ENCODE assay signal across 19 cellular contexts in genomic region chr5:38585812-38586211, GRCh38. TPM values are rescaled to one million over a fixed set of nuclear protein-coding genes. Genes with fewer than 3 reads are reported as not detected.
DNase-seq lines count a peak whose midpoint lies in the region; ATAC-seq and TF ChIP-seq lines count a peak whose summit lies in the region.
"Had no signal": no experiment of that assay in that cellular context is flagged by ENCODE, and none has a peak within 500 bp of the region (broad histone marks: within the 10 kb centered on the region; RNA-seq: fewer than 3 reads in every experiment).

No MANE protein-coding gene starts in this region.

- DNase-seq in SIG-M5 treated with dmso at 0.1 percent for 504 hours (lab: John Stamatoyannopoulos, UW; ENCODE audit: unreplicated experiment) (peak; percentile 5), SIG-M5 (lab: John Stamatoyannopoulos, UW) (no peak), NOMO-1 (lab: John Stamatoyannopoulos, UW; ENCODE audit: unreplicated experiment in 2 of 2) (peak; percentile 23 to 71), WERI-Rb-1 (peak; percentile 61), Right ventricle myocardium inferior (ENCODE audit: missing footprints) (no peak), thyroid gland (no peak), retina (no peak)
- no peak for DNase-seq in naive thymus-derived CD8-positive, alpha-beta T cell
- DNase-seq: AML-193, GF-D8, NCI-H1105, NCI-H1694, NCI-H2081 treated with DMSO at 0.1 percent for 48 hours, Peyer's patch had no signal

- no peaks in the 10 kb centered on the region for H3K36me3 Mint-ChIP-seq in naive thymus-derived CD8-positive, alpha-beta T cell
- H3K36me3 Mint-ChIP-seq: CD14-positive monocyte had no signal

- POLR2A ChIA-PET in naive thymus-derived CD8-positive, alpha-beta T cell (lab: Charles Lee), result no interaction called here

- TF ChIP-seq POLR2A in thyroid gland (IDR thresholded peaks at IDR 0.05), result no peak

- H3K27me3 Mint-ChIP-seq in naive thymus-derived CD8-positive, alpha-beta T cell, result peaks cover 27 to 59% (median 32%) of the 10 kb centered on the region in 5 donors

- H3K9me3 ChIP-seq in WERI-Rb-1 (ENCODE audit: severe bottlenecking) (no peaks in the 10 kb centered on the region), thyroid gland (no peaks in the 10 kb centered on the region)
- H3K9me3 ChIP-seq: Peyer's patch had no signal

- 84 to 91% methylated on average over 6 of the region's 6 CpGs for WGBS in thyroid gland, 2 donors

- H3K27me3 ChIP-seq in WERI-Rb-1 (ENCODE audit: insufficient read depth, low read depth, severe bottlenecking) (no peaks in the 10 kb centered on the region), thyroid gland (no peaks in the 10 kb centered on the region)
- H3K27me3 ChIP-seq: Peyer's patch had no signal

- H3K27ac ChIP-seq in WERI-Rb-1 (no peak overlapping the region), thyroid gland (no peak overlapping the region)
- H3K27ac ChIP-seq: 22Rv1, Peyer's patch, SK-N-MC had no signal

- H3K4me3 ChIP-seq in WERI-Rb-1 (ENCODE audit: low read depth, low read length), result no peak overlapping the region
- no peak overlapping the region for H3K4me3 ChIP-seq in thyroid gland (replicated peaks in 1 of 3)
- H3K4me3 ChIP-seq: Peyer's patch, SK-N-MC had no signal

- H3K4me3 Mint-ChIP-seq in naive thymus-derived CD8-positive, alpha-beta T cell, result no peak overlapping the region
- H3K4me3 Mint-ChIP-seq: CD14-positive monocyte had no signal

- intact Hi-C loops in Right ventricle myocardium inferior (cut with DNase I) (no loop called here), thyroid gland (cut with DNase I) (no loop called here)

- H3K9me3 Mint-ChIP-seq in naive thymus-derived CD8-positive, alpha-beta T cell, result no peaks in the 10 kb centered on the region

- H3K36me3 ChIP-seq in WERI-Rb-1 (no peaks in the 10 kb centered on the region), thyroid gland (no peaks in the 10 kb centered on the region)
- H3K36me3 ChIP-seq: Peyer's patch had no signal

- H3K4me1 Mint-ChIP-seq in naive thymus-derived CD8-positive, alpha-beta T cell, result peaks cover 0 to 6% (median 3%) of the 10 kb centered on the region in 4 donors

- no peaks in the 10 kb centered on the region for H3K4me1 ChIP-seq in thyroid gland
- H3K4me1 ChIP-seq: Peyer's patch had no signal

- no peak for TF ChIP-seq CTCF in WERI-Rb-1 (IDR thresholded peaks at IDR 0.05; ENCODE audit: low read depth, low read length)
- no peak for TF ChIP-seq CTCF in thyroid gland (IDR thresholded peaks at IDR 0.05)

- ATAC-seq in Right ventricle myocardium inferior, result no peak
- ATAC-seq in naive thymus-derived CD8-positive, alpha-beta T cell, result no peak

- no peak overlapping the region for H3K27ac Mint-ChIP-seq in naive thymus-derived CD8-positive, alpha-beta T cell
- H3K27ac Mint-ChIP-seq: CD14-positive monocyte had no signal

RNA-seq across cellular contexts. Expression of gene LIFR, which starts 29.4 kb away (rescaled TPM):
- total RNA-seq in Right ventricle myocardium inferior, result 56.1 TPM
- 100 to 1,000 TPM; 172 to 446 (median 233) TPM for total RNA-seq in thyroid gland
- total RNA-seq in naive thymus-derived CD8-positive, alpha-beta T cell, result not detected
- not detected for polyA plus RNA-seq in naive thymus-derived CD8-positive, alpha-beta T cell
- total RNA-seq: HT-29; T-helper 2 cell treated with Interferon-gamma antibody and Interleukin-4, amounts not matched to agents 100 ng/mL and 5 ng/mL, for 36 hours had no signal
- polyA plus RNA-seq: CD14-positive monocyte had no signal

Comparison
In these comparisons a context has a peak if more than half of its experiments do, and no peak if none do; other contexts are left out.
1. DNase-seq: peak in SIG-M5 treated with dmso at 0.1 percent for 504 hours (single experiment), NOMO-1 (2 of 2) and WERI-Rb-1 (single experiment); none in SIG-M5 (single experiment), Right ventricle myocardium inferior (single experiment), thyroid gland (0 of 2), naive thymus-derived CD8-positive, alpha-beta T cell (0 of 10) and retina (single experiment).
2. RNA of gene LIFR, which starts 29.4 kb away (total RNA-seq): 172 to 446 TPM in thyroid gland and 56.1 TPM in Right ventricle myocardium inferior (single experiment); not detected in naive thymus-derived CD8-positive, alpha-beta T cell; every median in the first group is over 10 times any median in the second.